1 cellular context compared by ENCODE assay signal in genomic region chr12:85155791-85156190, GRCh38.
TF ChIP-seq lines count a peak whose summit lies in the region.

No MANE protein-coding gene starts in this region.

TF ChIP-seq in H1, 55 proteins besides CTCF, POLR2A, EP300 and RAD21 (continued from another document):
- no peak for TF ChIP-seq CHD7 (IDR thresholded peaks at IDR 0.05; ENCODE audit: insufficient replicate concordance, low read length)
- no peak for TF ChIP-seq EZH2 (IDR thresholded peaks at IDR 0.05; ENCODE audit: low read depth, low read length, severe bottlenecking)
